In genomic region chr11:27124514-27125264, GRCh38 we compare ENCODE assay signal across 15 cellular contexts.
DNase-seq lines count a peak whose midpoint lies in the region; ATAC-seq and TF ChIP-seq lines count a peak whose summit lies in the region.
"Had no signal": no experiment of that assay in that cellular context is flagged by ENCODE, and none has a peak within 500 bp of the region (broad histone marks: within the 10 kb centered on the region; RNA-seq: fewer than 3 reads in every experiment).

No MANE protein-coding gene starts in this region.

- no peak overlapping the region for H3K4me3 Mint-ChIP-seq in MCF 10A (ENCODE audit: unreplicated experiment)
- H3K4me3 Mint-ChIP-seq: brain; T-helper 1 cell treated with Interleukin-12 subunit alpha and Interleukin-12 subunit beta and Interleukin-4 antibody, amounts not matched to agents 30 μg/mL and 1 μg/mL, for 36 hours had no signal

- BruUV-seq in MCF 10A (replicated peaks; lab: Mats Ljungman, UMichigan) = no TSS peak

- no peak for ATAC-seq in HG03565 (IDR thresholded peaks at IDR 0.05; ENCODE audit: unreplicated experiment)
- no peak for ATAC-seq in GM18511 (IDR thresholded peaks at IDR 0.05; ENCODE audit: unreplicated experiment)
- ATAC-seq: gastrocnemius medialis, left lung had no signal

- no peak for TF ChIP-seq POLR2A in breast epithelium (IDR thresholded peaks at IDR 0.05)

- no peaks in the 10 kb centered on the region for H3K27me3 ChIP-seq in breast epithelium
- H3K27me3 ChIP-seq: BLaER1, gastrocnemius medialis, left lung, suprapubic skin had no signal

- no peaks in the 10 kb centered on the region for H3K9me3 Mint-ChIP-seq in MCF 10A (ENCODE audit: unreplicated experiment)
- H3K9me3 Mint-ChIP-seq: brain; T-helper 1 cell treated with Interleukin-12 subunit alpha and Interleukin-12 subunit beta and Interleukin-4 antibody, amounts not matched to agents 30 μg/mL and 1 μg/mL, for 36 hours had no signal

- no peaks in the 10 kb centered on the region for H3K27me3 Mint-ChIP-seq in MCF 10A (ENCODE audit: insufficient read depth, unreplicated experiment)
- H3K27me3 Mint-ChIP-seq: brain had no signal

- H3K4me3 ChIP-seq in breast epithelium = no peak overlapping the region
- H3K4me3 ChIP-seq in fibroblast of mammary gland (ENCODE audit: control insufficient read depth, low read depth, low read length) = no peak overlapping the region
- H3K4me3 ChIP-seq: BLaER1, gastrocnemius medialis, left lung, suprapubic skin had no signal

- H3K4me1 ChIP-seq in breast epithelium = no peaks in the 10 kb centered on the region
- H3K4me1 ChIP-seq: BLaER1, gastrocnemius medialis, left lung, parathyroid adenoma, suprapubic skin had no signal

- peaks cover 7% of the 10 kb centered on the region for H3K36me3 Mint-ChIP-seq in MCF 10A (ENCODE audit: insufficient read depth, unreplicated experiment)
- H3K36me3 Mint-ChIP-seq: brain had no signal

- TF ChIP-seq CTCF in MCF 10A (IDR thresholded peaks at IDR 0.05; ENCODE audit: unreplicated experiment) = peak; percentile 28
- no peak for TF ChIP-seq CTCF in breast epithelium (IDR thresholded peaks at IDR 0.05)
- peak; percentile 46 for TF ChIP-seq CTCF in fibroblast of mammary gland (conservative IDR thresholded peaks at IDR 0.05; ENCODE audit: control insufficient read depth, insufficient read depth, low read depth, low read length)

- peak; percentile 45 for DNase-seq in MCF 10A (ENCODE audit: unreplicated experiment)
- no peak for DNase-seq in breast epithelium (ENCODE audit: low spot score in 2 of 2)
- DNase-seq in OCI-M1 (lab: John Stamatoyannopoulos, UW) = peak; percentile 36
- peak; percentile 63 for DNase-seq in fibroblast of mammary gland (ENCODE audit: low read depth)
- DNase-seq in HUDEP-2 (lab: John Stamatoyannopoulos, UW; ENCODE audit: unreplicated experiment in 76 of 76) = no peak
- DNase-seq in HuH-7.5 (ENCODE audit: low spot score) = no peak
- DNase-seq: gastrocnemius medialis had no signal

- no peak overlapping the region for H3K27ac Mint-ChIP-seq in MCF 10A (ENCODE audit: low read depth, unreplicated experiment)
- H3K27ac Mint-ChIP-seq: brain; T-helper 1 cell treated with Interleukin-12 subunit alpha and Interleukin-12 subunit beta and Interleukin-4 antibody, amounts not matched to agents 30 μg/mL and 1 μg/mL, for 36 hours had no signal

- no peak overlapping the region for H3K27ac ChIP-seq in breast epithelium
- H3K27ac ChIP-seq: BLaER1, gastrocnemius medialis, left lung, parathyroid adenoma, suprapubic skin had no signal

- intact Hi-C loops in MCF 10A (cut with micrococcal nuclease) (loop anchor here (1.0 to 10.0 kb wide), 4 partner anchors 34 to 830 kb away; partner anchors contain the start of gene BBOX1), breast epithelium (cut with DNase I; ENCODE audit: low total_unique reads) (no loop called here)

- peaks cover 5% of the 10 kb centered on the region for H3K4me1 Mint-ChIP-seq in MCF 10A (ENCODE audit: insufficient read depth, unreplicated experiment)
- H3K4me1 Mint-ChIP-seq: brain had no signal

- CTCF ChIA-PET in MCF 10A (lab: Yijun Ruan, JAX) = interaction anchor here (0.5 to 1.9 kb wide), 33 partner anchors 8 to 1050 kb away, joined by 3 to 10 read pairs (median 3); partner anchors contain the start of genes BBOX1 and FIBIN

- POLR2A ChIA-PET in MCF 10A (lab: Yijun Ruan, JAX) = interaction anchor here (0.8 to 1.1 kb wide), 4 partner anchors 34 to 371 kb away, joined by 3 to 4 read pairs (median 3); no protein-coding TSS in a partner anchor

- H3K36me3 ChIP-seq in breast epithelium = no peaks in the 10 kb centered on the region
- H3K36me3 ChIP-seq: BLaER1, gastrocnemius medialis, left lung, suprapubic skin had no signal

- no peaks in the 10 kb centered on the region for H3K9me3 ChIP-seq in breast epithelium
- H3K9me3 ChIP-seq: BLaER1, gastrocnemius medialis, suprapubic skin had no signal

Comparison
In these comparisons a context has a peak if more than half of its experiments do, and no peak if none do; other contexts are left out.
1. DNase-seq: peak in MCF 10A (single experiment), OCI-M1 (single experiment) and fibroblast of mammary gland (single experiment); none in breast epithelium (0 of 2), HUDEP-2 (0 of 76) and HuH-7.5 (single experiment).
2. CTCF ChIP-seq: peak in MCF 10A (single experiment) and fibroblast of mammary gland (single experiment); none in breast epithelium (0 of 3).